8 cellular contexts compared by ENCODE assay signal in genomic region chr14:104677506-104678332, GRCh38. TPM values are rescaled to one million over a fixed set of nuclear protein-coding genes. Genes with fewer than 3 reads are reported as not detected.
DNase-seq lines count a peak whose midpoint lies in the region; ATAC-seq and TF ChIP-seq lines count a peak whose summit lies in the region.

No MANE protein-coding gene starts in this region.

- H4K20me1 ChIP-seq in GM23338 (replicated peaks; ENCODE audit: insufficient read depth) = no peaks in the 10 kb centered on the region

- no peaks in the 10 kb centered on the region for H3K36me3 Mint-ChIP-seq in GM23338 (ENCODE audit: low read depth)

- peak overlapping the region; percentile 98 for H3K27ac Mint-ChIP-seq in GM23338

- H3K27me3 Mint-ChIP-seq in GM23338 (ENCODE audit: insufficient read depth, low read depth, poor library complexity) = peaks cover 25% of the 10 kb centered on the region

- peak; percentile 92 for DNase-seq in DMS79 (lab: John Stamatoyannopoulos, UW)
- DNase-seq in GM23338 (ENCODE audit: low spot score) = peak; percentile 81
- peak; percentile 76 for DNase-seq in NCI-H1417 treated with DMSO at 0.1 percent for 48 hours (lab: John Stamatoyannopoulos, UW)
- DNase-seq in activated CD4-positive, CD25-positive, alpha-beta regulatory T cell treated with anti-CD3 and anti-CD28 coated beads, Interleukin-2, amount 50 U/mL, for 16 hours (ENCODE audit: low read depth, low spot score) = peak; percentile 32
- peak; percentile 74 for DNase-seq in choroid plexus epithelial cell (ENCODE audit: low read depth)
- DNase-seq in left kidney (ENCODE audit: low read depth, low spot score) = peak; percentile 94
- peak; percentile 76 for DNase-seq in stimulated activated CD4-positive, alpha-beta T cell treated with anti-CD3 and anti-CD28 coated beads, Interleukin-1b, Interleukin-23, amount 100 ng/mL, for 48 hours

- peak overlapping the region; percentile 97 for H3K27ac ChIP-seq in GM23338 (ENCODE audit: low read depth)

- no peak for TF ChIP-seq CTCF in GM23338 (conservative IDR thresholded peaks at IDR 0.05; ENCODE audit: low read depth in 2 of 2)
- TF ChIP-seq CTCF in choroid plexus epithelial cell (conservative IDR thresholded peaks at IDR 0.05; ENCODE audit: low read depth, low read length) = no peak

- ATAC-seq in GM23338 = peak; percentile 38
- ATAC-seq in HG03520 (IDR thresholded peaks at IDR 0.05; ENCODE audit: unreplicated experiment) = no peak

- H3K79me2 ChIP-seq in GM23338 (replicated peaks; ENCODE audit: insufficient read depth) = no peaks in the 10 kb centered on the region

- H3K9me2 ChIP-seq in GM23338 (ENCODE audit: insufficient read depth) = peaks cover 6% of the 10 kb centered on the region; the same call in 1 of the 2 replicates

- H2AFZ ChIP-seq in GM23338 = no peak overlapping the region

- H3K4me3 ChIP-seq in GM23338 (peak overlapping the region; percentile 73), choroid plexus epithelial cell (ENCODE audit: low read depth, low read length) (peak overlapping the region; percentile 64)

- no peaks in the 10 kb centered on the region for H3K27me3 ChIP-seq in GM23338 (ENCODE audit: insufficient read depth)

- H3K4me3 Mint-ChIP-seq in GM23338 = peak overlapping the region; percentile 68; the same call in 2 of the 3 replicates

- peaks cover 49% of the 10 kb centered on the region for H3K4me1 Mint-ChIP-seq in GM23338

- peaks cover 22% of the 10 kb centered on the region for H3F3A ChIP-seq in GM23338 (replicated peaks; ENCODE audit: low read depth)

- H3K9me3 Mint-ChIP-seq in GM23338 = no peaks in the 10 kb centered on the region

- peak overlapping the region; percentile 93 for H3K4me2 ChIP-seq in GM23338

- peaks cover 55% of the 10 kb centered on the region for H3K4me1 ChIP-seq in GM23338 (ENCODE audit: insufficient read depth)

- H3K36me3 ChIP-seq in GM23338 (ENCODE audit: insufficient read depth) = no peaks in the 10 kb centered on the region

TF ChIP-seq in GM23338, 12 proteins besides CTCF, POLR2A, EP300 and RAD21:
- no peak for TF ChIP-seq NANOG (IDR thresholded peaks at IDR 0.05; ENCODE audit: borderline replicate concordance)
- peak; percentile 69 for TF ChIP-seq POLR2AphosphoS5 (IDR thresholded peaks at IDR 0.05; ENCODE audit: low read depth)
- no peak for TF ChIP-seq EZH2 (IDR thresholded peaks at IDR 0.05; ENCODE audit: low read depth, unreplicated experiment)
- no peak for TF ChIP-seq STAT1 (IDR thresholded peaks at IDR 0.05; ENCODE audit: unreplicated experiment)
TF ChIP-seq in GM23338: peak in this region for 1.

RNA-seq across cellular contexts. Expression of gene INF2, which starts 11.7 kb away (rescaled TPM):
- total RNA-seq in GM23338 (2014; rRNA removed; shearing (Covaris generic)) = 52.4 and 75.5 TPM in 2 replicates
- 36.7 and 37.2 TPM in 2 replicates for polyA plus RNA-seq in GM23338 (2016; fragmentation: Nextera tagmentation; extraction: Ambion mirVana)

RNA-seq across cellular contexts. Expression of gene ADSS1, which starts 46.3 kb away (rescaled TPM):
- 4.3 and 11.6 TPM in 2 replicates for total RNA-seq in GM23338 (2014; rRNA removed; shearing (Covaris generic))
- 9.5 and 12.4 TPM in 2 replicates for polyA plus RNA-seq in GM23338 (2016; fragmentation: Nextera tagmentation; extraction: Ambion mirVana)

Comparison
In these comparisons a context has a peak if more than half of its experiments do, and no peak if none do; other contexts are left out.
1. DNase-seq: peak in every context shown above with its lines; median percentile 94 in left kidney; 92 in DMS79; 81 in GM23338; 76 in NCI-H1417 treated with DMSO at 0.1 percent for 48 hours; 76 in stimulated activated CD4-positive, alpha-beta T cell treated with anti-CD3 and anti-CD28 coated beads, Interleukin-1b, Interleukin-23, amount 100 ng/mL, for 48 hours; 74 in choroid plexus epithelial cell; 32 in activated CD4-positive, CD25-positive, alpha-beta regulatory T cell treated with anti-CD3 and anti-CD28 coated beads, Interleukin-2, amount 50 U/mL, for 16 hours.